ENCODE assay signal across 28 cellular contexts in the genomic region with DNA sequence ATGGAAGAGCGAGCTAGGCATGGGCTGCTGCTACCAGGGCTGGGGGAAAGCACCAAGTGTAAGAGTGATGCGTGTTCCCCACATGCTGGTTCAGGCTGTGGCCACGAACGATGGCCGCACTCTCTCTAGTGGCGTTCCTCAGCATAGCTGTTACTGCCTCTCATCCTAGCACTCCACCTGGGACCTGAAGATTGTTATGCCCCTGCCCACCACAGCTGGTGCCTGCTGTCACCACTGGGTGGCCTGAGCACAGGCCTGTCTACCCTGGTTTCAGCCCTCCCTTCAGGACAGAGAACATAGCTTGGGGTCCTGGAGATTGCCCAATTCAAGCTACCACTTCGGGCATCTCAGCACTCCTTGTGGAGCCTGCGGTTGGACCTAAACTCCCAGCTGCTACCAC.
"Had no signal": no experiment of that assay in that cellular context is flagged by ENCODE, and none has a peak within 500 bp of the region (broad histone marks: within the 10 kb centered on the region; RNA-seq: fewer than 3 reads in every experiment).

No MANE protein-coding gene starts in this region.

- H3K4me1 ChIP-seq: stomach had no signal

- H3K36me3 ChIP-seq: esophagus squamous epithelium, ovary, stomach, suprapubic skin, tibial nerve, WERI-Rb-1 had no signal

- DNase-seq: activated CD4-positive, alpha-beta memory T cell treated with anti-CD3 and anti-CD28 coated beads for 36 hours; activated CD4-positive, alpha-beta T cell treated with anti-CD3 and anti-CD28 coated beads, Interleukin-2, amount 10 ng/mL, durations not matched to agents 24 days and 14 days; activated CD4-positive, CD25-positive, alpha-beta regulatory T cell treated with anti-CD3 and anti-CD28 coated beads, Interleukin-2, amount 50 U/mL, for 72 hours; activated CD8-positive, alpha-beta memory T cell treated with anti-CD3 and anti-CD28 coated beads, Interleukin-2, amount 50 U/mL, for 48 hours; activated gamma-delta T cell treated with Interleukin-2 at 50 U/mL for 16 hours; activated naive CD4-positive, alpha-beta T cell treated with anti-CD3 and anti-CD28 coated beads, Interleukin-2, amount 50 U/mL, for 16 hours; activated naive CD8-positive, alpha-beta T cell treated with anti-CD3 and anti-CD28 coated beads, Interleukin-2, amount 50 U/mL, for 24 hours; activated T-cell treated with anti-CD3 and anti-CD28 coated beads, Interleukin-2, amount 50 U/mL, for 24 hours; amygdala; esophagus squamous epithelium; midbrain; naive thymus-derived CD4-positive, alpha-beta T cell; ovary; retina; stimulated activated CD4-positive, alpha-beta T cell treated with anti-CD3 and anti-CD28 coated beads, Interleukin-1b, Interleukin-23, amount 100 ng/mL, for 48 hours; stimulated activated CD4-positive, alpha-beta T cell treated with anti-CD3 and anti-CD28 coated beads, Interleukin-4, amount 100 ng/mL, for 4 hours; stimulated activated CD8-positive, alpha-beta memory T cell treated with anti-CD3 and anti-CD28 coated beads, Interleukin-4, amount 100 ng/mL, for 48 hours; stomach; T-helper 17 cell; T1000; WERI-Rb-1 had no signal

- FAIRE-seq: frontal cortex, islet of Langerhans had no signal

- H3K27ac ChIP-seq: esophagus squamous epithelium, ovary, stomach, suprapubic skin, tibial nerve, WERI-Rb-1 had no signal

- H3K4me3 ChIP-seq: esophagus squamous epithelium, ovary, smooth muscle cell, stomach, suprapubic skin, tibial nerve had no signal

- H3K9me3 ChIP-seq: ovary had no signal

- ATAC-seq: activated naive CD8-positive, alpha-beta T cell treated with anti-CD3 and anti-CD28 coated beads, Interleukin-2, amount 50 U/mL, for 24 hours; activated T-helper 17 cell treated with anti-CD3 and anti-CD28 coated beads, Interleukin-2, amount 50 U/mL, for 72 hours; naive thymus-derived CD4-positive, alpha-beta T cell; stimulated activated memory B cell treated with anti-CD40 and anti-IgM and Interleukin-4, amounts not matched to agents 10 μg/mL and 1 μg/mL and 100 μg/mL, for 72 hours; T-helper 17 cell had no signal

- H3K4me2 ChIP-seq: smooth muscle cell had no signal

- H3K27me3 ChIP-seq: esophagus squamous epithelium, ovary, stomach, suprapubic skin, tibial nerve had no signal
